Comparison of ENCODE assay signal across 12 cellular contexts in the genomic region with DNA sequence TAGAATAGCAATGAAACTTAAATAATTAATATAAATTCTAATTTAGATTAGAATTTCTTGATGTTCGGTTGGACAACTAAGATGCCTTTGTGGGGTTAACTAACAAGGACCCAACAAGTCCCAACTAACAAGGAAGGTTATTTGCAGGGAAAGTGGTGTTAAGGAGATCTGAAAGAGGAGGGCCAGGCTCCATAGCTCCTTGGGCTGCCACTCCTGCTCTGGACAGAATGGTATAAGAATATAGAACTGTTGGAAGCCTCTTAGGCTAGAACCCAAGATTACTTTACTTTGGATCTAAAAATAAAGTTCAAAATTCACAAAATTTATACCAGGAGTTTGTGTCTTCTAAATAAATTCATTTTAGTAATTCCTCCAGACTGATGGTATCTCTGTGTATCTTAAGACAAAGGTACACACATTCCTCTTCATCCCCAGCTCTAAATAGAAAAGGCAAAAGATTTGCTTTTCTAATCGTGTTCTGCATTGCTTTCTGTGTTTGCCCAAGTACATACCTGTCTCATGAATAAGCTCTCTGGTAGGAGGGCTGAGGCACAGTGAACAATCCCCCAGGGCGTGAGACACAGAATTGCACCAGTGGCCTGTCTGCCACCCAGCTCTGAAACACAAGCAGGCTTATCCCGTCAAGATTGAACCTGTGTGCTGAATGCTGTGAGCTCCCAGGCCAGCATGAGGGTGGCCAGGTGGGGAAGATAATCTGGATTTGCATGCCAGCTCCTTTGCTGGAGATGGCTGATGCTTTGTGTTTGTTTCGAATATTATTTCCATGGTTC.
DNase-seq lines count a peak whose midpoint lies in the region; ATAC-seq and FAIRE-seq lines count a peak whose summit lies in the region.
"Had no signal": no experiment of that assay in that cellular context is flagged by ENCODE, and none has a peak within 500 bp of the region (broad histone marks: within the 10 kb centered on the region; RNA-seq: fewer than 3 reads in every experiment).

No MANE protein-coding gene starts in this region.

- H3K27me3 Mint-ChIP-seq in activated CD4-positive, alpha-beta T cell treated with anti-CD3 and anti-CD28 coated beads, Interleukin-2, amount 10 ng/mL, durations not matched to agents 24 days and 14 days: peaks cover 5% of the 10 kb centered on the region

- H3K9me3 Mint-ChIP-seq in activated CD4-positive, alpha-beta T cell treated with anti-CD3 and anti-CD28 coated beads, Interleukin-2, amount 10 ng/mL, durations not matched to agents 24 days and 14 days: no peaks in the 10 kb centered on the region
- H3K9me3 Mint-ChIP-seq: activated naive CD4-positive, alpha-beta T cell treated with anti-CD3 and anti-CD28 coated beads for 36 hours; CD4-positive, alpha-beta T cell had no signal

- H3K36me3 Mint-ChIP-seq in activated CD4-positive, alpha-beta T cell treated with anti-CD3 and anti-CD28 coated beads, Interleukin-2, amount 10 ng/mL, durations not matched to agents 24 days and 14 days (ENCODE audit: low read depth): no peaks in the 10 kb centered on the region

- peak; percentile 92 for FAIRE-seq in urothelium cell line (lab: Jason Lieb, UNC)
- FAIRE-seq: frontal cortex, TTC549 had no signal

- no peak overlapping the region for H3K4me3 Mint-ChIP-seq in activated CD4-positive, alpha-beta T cell treated with anti-CD3 and anti-CD28 coated beads, Interleukin-2, amount 10 ng/mL, durations not matched to agents 24 days and 14 days
- H3K4me3 Mint-ChIP-seq: activated naive CD4-positive, alpha-beta T cell treated with anti-CD3 and anti-CD28 coated beads for 36 hours; CD4-positive, alpha-beta T cell had no signal

- no peak overlapping the region for H3K27ac Mint-ChIP-seq in activated CD4-positive, alpha-beta T cell treated with anti-CD3 and anti-CD28 coated beads, Interleukin-2, amount 10 ng/mL, durations not matched to agents 24 days and 14 days
- H3K27ac Mint-ChIP-seq: activated naive CD4-positive, alpha-beta T cell treated with anti-CD3 and anti-CD28 coated beads for 36 hours; CD4-positive, alpha-beta T cell had no signal

- intact Hi-C loops in activated CD4-positive, alpha-beta T cell treated with anti-CD3 and anti-CD28 coated beads, Interleukin-2, amount 10 ng/mL, durations not matched to agents 24 days and 14 days (cut with micrococcal nuclease): no loop called here

- no peaks in the 10 kb centered on the region for H3K4me1 Mint-ChIP-seq in activated CD4-positive, alpha-beta T cell treated with anti-CD3 and anti-CD28 coated beads, Interleukin-2, amount 10 ng/mL, durations not matched to agents 24 days and 14 days

- peak; percentile 48 for DNase-seq in activated CD4-positive, alpha-beta T cell treated with anti-CD3 and anti-CD28 coated beads, Interleukin-2, amount 10 ng/mL, durations not matched to agents 24 days and 14 days
- no peak for DNase-seq in activated CD4-positive, alpha-beta T cell treated with anti-CD3 and anti-CD28 coated beads, Interleukin-2, amount 50 U/mL, for 1 hour
- DNase-seq in amniotic stem cell (lab: John Stamatoyannopoulos, UW) (peak; percentile 27), iris pigment epithelial cell (ENCODE audit: low read depth) (peak; percentile 86), urothelium cell line (ENCODE audit: low spot score) (peak; percentile 83), caudate nucleus (lab: John Stamatoyannopoulos, UW) (no peak)
- DNase-seq in activated CD4-positive, alpha-beta T cell treated with anti-CD3 and anti-CD28 coated beads for 48 hours: no peak
- DNase-seq: activated naive CD4-positive, alpha-beta T cell treated with anti-CD3 and anti-CD28 coated beads for 36 hours; CD4-positive, alpha-beta T cell had no signal

- no peak for ATAC-seq in HG02798 (IDR thresholded peaks at IDR 0.05; ENCODE audit: poor library complexity, unreplicated experiment)

- no peak overlapping the region for H3K27ac ChIP-seq in caudate nucleus (ENCODE audit: low read depth, low read length)

Comparison
In these comparisons a context has a peak if more than half of its experiments do, and no peak if none do; other contexts are left out.
1. DNase-seq: peak in activated CD4-positive, alpha-beta T cell treated with anti-CD3 and anti-CD28 coated beads, Interleukin-2, amount 10 ng/mL, durations not matched to agents 24 days and 14 days (single experiment), amniotic stem cell (single experiment), iris pigment epithelial cell (single experiment) and urothelium cell line (single experiment); none in activated CD4-positive, alpha-beta T cell treated with anti-CD3 and anti-CD28 coated beads, Interleukin-2, amount 50 U/mL, for 1 hour (single experiment), activated CD4-positive, alpha-beta T cell treated with anti-CD3 and anti-CD28 coated beads for 48 hours (single experiment) and caudate nucleus (0 of 61).